ENCODE assay signal across 12 cellular contexts in the genomic region with DNA sequence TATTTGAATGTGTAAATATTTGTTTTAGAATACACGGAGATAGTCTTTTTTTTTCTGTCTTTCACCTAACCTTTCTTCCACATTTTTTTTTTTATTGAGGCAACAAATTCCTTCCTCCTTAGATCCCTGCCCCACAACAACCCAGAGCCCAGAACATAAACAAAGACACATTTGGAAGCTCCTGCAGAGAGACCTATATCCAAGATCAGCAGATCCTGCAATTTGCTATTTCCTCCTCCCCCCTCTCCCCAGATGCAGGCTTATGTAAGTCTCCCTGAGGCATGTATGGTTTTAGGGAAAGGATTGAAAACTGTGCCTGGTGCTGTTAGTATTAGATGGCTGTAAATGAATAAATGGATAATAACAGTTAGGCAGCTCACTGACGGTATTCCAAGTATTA.
DNase-seq lines count a peak whose midpoint lies in the region; ATAC-seq and TF ChIP-seq lines count a peak whose summit lies in the region.
"Had no signal": no experiment of that assay in that cellular context is flagged by ENCODE, and none has a peak within 500 bp of the region (broad histone marks: within the 10 kb centered on the region; RNA-seq: fewer than 3 reads in every experiment).

No MANE protein-coding gene starts in this region.

- H3K4me3 ChIP-seq in ectodermal cell (ENCODE audit: insufficient read depth, low read depth, low read length) (no peak overlapping the region), neural progenitor cell (no peak overlapping the region)

- peaks cover 58% of the 10 kb centered on the region for H3K4me1 Mint-ChIP-seq in neural progenitor cell
- peaks cover 5% of the 10 kb centered on the region for H3K4me1 Mint-ChIP-seq in activated CD8-positive, alpha-beta T cell treated with anti-CD3 and anti-CD28 coated beads for 36 hours (ENCODE audit: low read depth)
- H3K4me1 Mint-ChIP-seq in activated CD4-positive, alpha-beta T cell treated with anti-CD3 and anti-CD28 coated beads for 36 hours: peaks cover 6% of the 10 kb centered on the region

- intact Hi-C loops in activated CD8-positive, alpha-beta T cell treated with anti-CD3 and anti-CD28 coated beads for 36 hours (cut with micrococcal nuclease): no loop called here
- intact Hi-C loops in activated CD4-positive, alpha-beta T cell treated with anti-CD3 and anti-CD28 coated beads for 36 hours (cut with DNase I, micrococcal nuclease): no loop called here

- no peaks in the 10 kb centered on the region for H3K27me3 ChIP-seq in ectodermal cell (ENCODE audit: control insufficient read depth, insufficient read depth, low read length, poor library complexity, severe bottlenecking)
- no peaks in the 10 kb centered on the region for H3K27me3 ChIP-seq in neural progenitor cell

- DNase-seq in DMS 273 (lab: John Stamatoyannopoulos, UW; ENCODE audit: unreplicated experiment): peak; percentile 63
- peak; percentile 13 to 44 for DNase-seq in NCI-H446 (lab: John Stamatoyannopoulos, UW)
- DNase-seq in neural progenitor cell (ENCODE audit: low spot score): peak; percentile 45
- DNase-seq in activated T-cell treated with anti-CD3 and anti-CD28 coated beads, Interleukin-2, amount 50 U/mL, for 1 hour: no peak
- DNase-seq in activated CD8-positive, alpha-beta T cell treated with anti-CD3 and anti-CD28 coated beads for 36 hours: no peak
- no peak for DNase-seq in retina
- no peak for DNase-seq in activated CD4-positive, alpha-beta T cell treated with anti-CD3 and anti-CD28 coated beads for 36 hours
- DNase-seq: DND-41, T-cell had no signal

- no peak for ATAC-seq in activated CD8-positive, alpha-beta T cell treated with anti-CD3 and anti-CD28 coated beads for 36 hours
- no peak for ATAC-seq in activated CD4-positive, alpha-beta T cell treated with anti-CD3 and anti-CD28 coated beads for 36 hours
- ATAC-seq: T-cell had no signal

- H3K36me3 ChIP-seq in ectodermal cell (ENCODE audit: control insufficient read depth, insufficient read depth, low read length) (no peaks in the 10 kb centered on the region), neural progenitor cell (no peaks in the 10 kb centered on the region)

- POLR2A ChIA-PET in activated CD8-positive, alpha-beta T cell treated with anti-CD3 and anti-CD28 coated beads for 36 hours (lab: Charles Lee): no interaction called here
- POLR2A ChIA-PET in activated CD4-positive, alpha-beta T cell treated with anti-CD3 and anti-CD28 coated beads for 36 hours (lab: Charles Lee): no interaction called here

- H3K4me2 ChIP-seq in neural progenitor cell: peak overlapping the region; percentile 42

- H3F3A ChIP-seq in neural progenitor cell (ENCODE audit: low read depth): peaks cover 19% of the 10 kb centered on the region

- peak overlapping the region; percentile 73 for H3K4me3 Mint-ChIP-seq in neural progenitor cell
- no peak overlapping the region for H3K4me3 Mint-ChIP-seq in activated CD8-positive, alpha-beta T cell treated with anti-CD3 and anti-CD28 coated beads for 36 hours
- no peak overlapping the region for H3K4me3 Mint-ChIP-seq in activated CD4-positive, alpha-beta T cell treated with anti-CD3 and anti-CD28 coated beads for 36 hours
- H3K4me3 Mint-ChIP-seq: activated naive CD4-positive, alpha-beta T cell treated with anti-CD3 and anti-CD28 coated beads, Interleukin-2, amount 50 U/mL, for 24 hours; IgD-negative memory B cell; T-cell had no signal

- H3K27ac ChIP-seq in ectodermal cell (ENCODE audit: insufficient read depth, low read depth, low read length, poor library complexity, severe bottlenecking): peak overlapping the region; percentile 83
- peak overlapping the region; percentile 65 for H3K27ac ChIP-seq in neural progenitor cell

- peak overlapping the region; percentile 93 for H3K27ac Mint-ChIP-seq in neural progenitor cell
- H3K27ac Mint-ChIP-seq in activated CD8-positive, alpha-beta T cell treated with anti-CD3 and anti-CD28 coated beads for 36 hours: no peak overlapping the region
- H3K27ac Mint-ChIP-seq in activated CD4-positive, alpha-beta T cell treated with anti-CD3 and anti-CD28 coated beads for 36 hours: no peak overlapping the region
- H3K27ac Mint-ChIP-seq: activated naive CD4-positive, alpha-beta T cell treated with anti-CD3 and anti-CD28 coated beads, Interleukin-2, amount 50 U/mL, for 24 hours; IgD-negative memory B cell; T-cell had no signal

- H3K9me3 ChIP-seq in ectodermal cell (ENCODE audit: control insufficient read depth, low read length) (no peaks in the 10 kb centered on the region), neural progenitor cell (ENCODE audit: low read depth) (no peaks in the 10 kb centered on the region)

- H3K36me3 Mint-ChIP-seq in neural progenitor cell: peaks cover 7% of the 10 kb centered on the region
- no peaks in the 10 kb centered on the region for H3K36me3 Mint-ChIP-seq in activated CD8-positive, alpha-beta T cell treated with anti-CD3 and anti-CD28 coated beads for 36 hours (ENCODE audit: low read depth)
- no peaks in the 10 kb centered on the region for H3K36me3 Mint-ChIP-seq in activated CD4-positive, alpha-beta T cell treated with anti-CD3 and anti-CD28 coated beads for 36 hours (ENCODE audit: low read depth)
- H3K36me3 Mint-ChIP-seq: activated naive CD4-positive, alpha-beta T cell treated with anti-CD3 and anti-CD28 coated beads, Interleukin-2, amount 50 U/mL, for 24 hours; IgD-negative memory B cell; T-cell had no signal

- no peak overlapping the region for H2AFZ ChIP-seq in neural progenitor cell (replicated peaks)

- peaks cover 6% of the 10 kb centered on the region for H3K9me3 Mint-ChIP-seq in neural progenitor cell
- no peaks in the 10 kb centered on the region for H3K9me3 Mint-ChIP-seq in activated CD8-positive, alpha-beta T cell treated with anti-CD3 and anti-CD28 coated beads for 36 hours
- no peaks in the 10 kb centered on the region for H3K9me3 Mint-ChIP-seq in activated CD4-positive, alpha-beta T cell treated with anti-CD3 and anti-CD28 coated beads for 36 hours (ENCODE audit: low read depth)
- H3K9me3 Mint-ChIP-seq: activated naive CD4-positive, alpha-beta T cell treated with anti-CD3 and anti-CD28 coated beads, Interleukin-2, amount 50 U/mL, for 24 hours; IgD-negative memory B cell; T-cell had no signal

- no peak for TF ChIP-seq CTCF in neural progenitor cell (IDR thresholded peaks at IDR 0.05)
- TF ChIP-seq CTCF in activated CD8-positive, alpha-beta T cell treated with anti-CD3 and anti-CD28 coated beads for 36 hours (IDR thresholded peaks at IDR 0.05): no peak

- H3K79me2 ChIP-seq in neural progenitor cell (ENCODE audit: low read depth): no peaks in the 10 kb centered on the region

- no peak overlapping the region for H3K9ac ChIP-seq in neural progenitor cell

- no peaks in the 10 kb centered on the region for H4K20me1 ChIP-seq in neural progenitor cell (ENCODE audit: low read depth)

- peaks cover 34% of the 10 kb centered on the region for H3K4me1 ChIP-seq in ectodermal cell (ENCODE audit: control insufficient read depth, insufficient read depth, low read length)
- H3K4me1 ChIP-seq in neural progenitor cell: peaks cover 46% of the 10 kb centered on the region

- CTCF ChIA-PET in activated CD8-positive, alpha-beta T cell treated with anti-CD3 and anti-CD28 coated beads for 36 hours (lab: Charles Lee): no interaction called here
- CTCF ChIA-PET in activated CD4-positive, alpha-beta T cell treated with anti-CD3 and anti-CD28 coated beads for 36 hours (lab: Charles Lee): no interaction called here

- H3K27me3 Mint-ChIP-seq in neural progenitor cell (ENCODE audit: insufficient read depth, low read depth): no peaks in the 10 kb centered on the region
- H3K27me3 Mint-ChIP-seq in activated CD8-positive, alpha-beta T cell treated with anti-CD3 and anti-CD28 coated beads for 36 hours: peaks cover 7% of the 10 kb centered on the region
- peaks cover 7% of the 10 kb centered on the region for H3K27me3 Mint-ChIP-seq in activated CD4-positive, alpha-beta T cell treated with anti-CD3 and anti-CD28 coated beads for 36 hours

- 41 to 42% methylated on average over 2 of the region's 2 CpGs for WGBS in ectodermal cell, 2 experiments

Comparison
In these comparisons a context has a peak if more than half of its experiments do, and no peak if none do; other contexts are left out.
1. DNase-seq: peak in DMS 273 (single experiment), NCI-H446 (2 of 2) and neural progenitor cell (single experiment); none in activated T-cell treated with anti-CD3 and anti-CD28 coated beads, Interleukin-2, amount 50 U/mL, for 1 hour (single experiment), activated CD8-positive, alpha-beta T cell treated with anti-CD3 and anti-CD28 coated beads for 36 hours (single experiment), retina (single experiment) and activated CD4-positive, alpha-beta T cell treated with anti-CD3 and anti-CD28 coated beads for 36 hours (single experiment).